In genomic region chr15:80925597-80926059, GRCh38 we compare ENCODE assay signal across 1 cellular context.
TF ChIP-seq lines count a peak whose summit lies in the region.

No MANE protein-coding gene starts in this region.

TF ChIP-seq in SK-N-SH, 30 proteins besides CTCF, POLR2A, EP300 and RAD21:
- TF ChIP-seq REST (IDR thresholded peaks at IDR 0.05; ENCODE audit: low read depth, low read length) (peak; percentile 67), IRF3 (IDR thresholded peaks at IDR 0.05; ENCODE audit: low read depth, low read length) (no peak), GATA2 (CRISPR knock-in tag; IDR thresholded peaks at IDR 0.05) (no peak), PBX3 (IDR thresholded peaks at IDR 0.05) (no peak), FOSL2 (IDR thresholded peaks at IDR 0.05; ENCODE audit: borderline replicate concordance, low read depth) (peak; percentile 19; the same call in 1 of the 2 replicates)
TF ChIP-seq in SK-N-SH: peak in this region for 2.
